Comparison of ENCODE assay signal across 19 cellular contexts in genomic region chr11:8332196-8332595, GRCh38.
DNase-seq lines count a peak whose midpoint lies in the region; ATAC-seq, FAIRE-seq and TF ChIP-seq lines count a peak whose summit lies in the region.
"Had no signal": no experiment of that assay in that cellular context is flagged by ENCODE, and none has a peak within 500 bp of the region (broad histone marks: within the 10 kb centered on the region; RNA-seq: fewer than 3 reads in every experiment).

No MANE protein-coding gene starts in this region.

- in situ Hi-C loops in GM13977 (cut with MboI; ENCODE audit: low pct_unique_long_range_greater_than_20kb, low sequenced_read_pairs, unreplicated experiment), result loop anchor here (25.0 kb wide), 1 partner anchor 230 kb away; no protein-coding TSS in a partner anchor

- TF ChIP-seq CTCF in glutamatergic neuron (IDR thresholded peaks at IDR 0.05; ENCODE audit: partially characterized antibody, unreplicated experiment) (no peak), GM13977 (IDR thresholded peaks at IDR 0.05; ENCODE audit: extremely low read depth, insufficient read depth, missing control alignments) (no peak)

- FAIRE-seq in GM12891 (lab: Jason Lieb, UNC), result peak; percentile 60
- FAIRE-seq: H1 had no signal

- H3K4me1 Mint-ChIP-seq in naive B cell (peaks cover 20 to 29% (median 29%) of the 10 kb centered on the region in 3 donors), glutamatergic neuron (ENCODE audit: low read depth, unreplicated experiment) (peaks cover 6% of the 10 kb centered on the region)
- H3K4me1 Mint-ChIP-seq: activated CD8-positive, alpha-beta memory T cell treated with anti-CD3 and anti-CD28 coated beads, Interleukin-2, amount 10 ng/mL, durations not matched to agents 7 days and 5 days had no signal

- ATAC-seq in HG03354 (IDR thresholded peaks at IDR 0.05; ENCODE audit: poor library complexity, severe bottlenecking, unreplicated experiment), result peak; percentile 36
- peak; percentile 83 to 85 for ATAC-seq in naive B cell (ENCODE audit: low read depth in 2 of 2)
- no peak for ATAC-seq in GM18867 (IDR thresholded peaks at IDR 0.05; ENCODE audit: unreplicated experiment)
- ATAC-seq in GM19452 (IDR thresholded peaks at IDR 0.05; ENCODE audit: unreplicated experiment), result no peak
- ATAC-seq: activated CD8-positive, alpha-beta memory T cell treated with anti-CD3 and anti-CD28 coated beads, Interleukin-2, amount 10 ng/mL, durations not matched to agents 7 days and 5 days; foreskin keratinocyte; right cardiac atrium had no signal

- no peak for TF ChIP-seq POLR2A in GM12891 (IDR thresholded peaks at IDR 0.05; ENCODE audit: low read depth, low read length)

- H3K36me3 Mint-ChIP-seq in naive B cell (no peaks in the 10 kb centered on the region), glutamatergic neuron (ENCODE audit: unreplicated experiment) (no peaks in the 10 kb centered on the region)
- H3K36me3 Mint-ChIP-seq: activated CD8-positive, alpha-beta memory T cell treated with anti-CD3 and anti-CD28 coated beads, Interleukin-2, amount 10 ng/mL, durations not matched to agents 7 days and 5 days had no signal

- peak overlapping the region in 1 of 8 donors; percentile 61 for H3K4me3 Mint-ChIP-seq in naive B cell
- no peak overlapping the region for H3K4me3 Mint-ChIP-seq in glutamatergic neuron (ENCODE audit: unreplicated experiment)
- H3K4me3 Mint-ChIP-seq: activated CD8-positive, alpha-beta memory T cell treated with anti-CD3 and anti-CD28 coated beads, Interleukin-2, amount 10 ng/mL, durations not matched to agents 7 days and 5 days had no signal

- no peaks in the 10 kb centered on the region for H3K9me3 Mint-ChIP-seq in naive B cell
- peaks cover 3% of the 10 kb centered on the region for H3K9me3 Mint-ChIP-seq in glutamatergic neuron (ENCODE audit: unreplicated experiment)

- DNase-seq in GM12891 (ENCODE audit: insufficient read length, low spot score) (no peak), SKM-1 (lab: John Stamatoyannopoulos, UW; ENCODE audit: unreplicated experiment) (peak; percentile 69), naive B cell (peak; percentile 25), glutamatergic neuron (no peak), GM13977 (ENCODE audit: low spot score) (no peak)
- DNase-seq: activated CD8-positive, alpha-beta memory T cell treated with anti-CD3 and anti-CD28 coated beads, Interleukin-2, amount 10 ng/mL, durations not matched to agents 7 days and 5 days; activated effector memory CD4-positive, alpha-beta T cell treated with anti-CD3 and anti-CD28 coated beads, Interleukin-2, amount 50 U/mL, for 16 hours; DMS79; foreskin keratinocyte; mammary epithelial cell; NCI-H1105 treated with DMSO at 0.1 percent for 48 hours; NCI-H2227 treated with DMSO at 0.1 percent for 48 hours; NK-92 treated with Interleukin-12 subunit alpha and Interleukin-12 subunit beta, amount 100 ng/mL, for 24 hours; right cardiac atrium; testis had no signal

- H3K27ac Mint-ChIP-seq in naive B cell, result peak overlapping the region in 1 of 6 donors; percentile 32
- no peak overlapping the region for H3K27ac Mint-ChIP-seq in glutamatergic neuron (ENCODE audit: unreplicated experiment)
- H3K27ac Mint-ChIP-seq: activated CD8-positive, alpha-beta memory T cell treated with anti-CD3 and anti-CD28 coated beads, Interleukin-2, amount 10 ng/mL, durations not matched to agents 7 days and 5 days had no signal

- H3K27me3 Mint-ChIP-seq in naive B cell, result peaks cover 0 to 8% (median 7%) of the 10 kb centered on the region in 3 donors
- peaks cover 2% of the 10 kb centered on the region for H3K27me3 Mint-ChIP-seq in glutamatergic neuron (ENCODE audit: unreplicated experiment)
- H3K27me3 Mint-ChIP-seq: activated CD8-positive, alpha-beta memory T cell treated with anti-CD3 and anti-CD28 coated beads, Interleukin-2, amount 10 ng/mL, durations not matched to agents 7 days and 5 days had no signal

TF ChIP-seq in GM12891, 5 proteins besides CTCF, POLR2A, EP300 and RAD21:
- TF ChIP-seq TAF1 (IDR thresholded peaks at IDR 0.05; ENCODE audit: low read depth, low read length) (no peak), SPI1 (IDR thresholded peaks at IDR 0.05; ENCODE audit: low read depth, low read length) (peak; percentile 90), PAX5 (IDR thresholded peaks at IDR 0.05; ENCODE audit: insufficient read depth, low read length, severe bottlenecking) (no peak)
TF ChIP-seq in GM12891: peak in this region for 1.

Comparison
In these comparisons a context has a peak if more than half of its experiments do, and no peak if none do; other contexts are left out.
1. DNase-seq: peak in SKM-1 (single experiment) and naive B cell (single experiment); none in GM12891 (single experiment), glutamatergic neuron (single experiment) and GM13977 (single experiment).
2. ATAC-seq: peak in HG03354 (single experiment) and naive B cell (2 of 2); none in GM18867 (single experiment) and GM19452 (single experiment).